Comparison of ENCODE assay signal across 1 cellular context in genomic region chr13:51420681-51421476, GRCh38.
TF ChIP-seq lines count a peak whose summit lies in the region.

No MANE protein-coding gene starts in this region.

TF ChIP-seq in GM12878, 131 proteins besides CTCF, POLR2A, EP300 and RAD21 (continued from another document):
- no peak for TF ChIP-seq ZBTB11 (CRISPR knock-in tag; IDR thresholded peaks at IDR 0.05)
- 0 out of 2 replicates have a peak, but pooled peaks have one; percentile 17 for TF ChIP-seq IKZF1 (conservative IDR thresholded peaks at IDR 0.05)
- 0 out of 4 replicates have a peak, but pooled peaks of 1 of the 2 experiments have one; percentile 35 for TF ChIP-seq IKZF2 (IDR thresholded peaks at IDR 0.05)
